1 cellular context compared by ENCODE assay signal in the genomic region with DNA sequence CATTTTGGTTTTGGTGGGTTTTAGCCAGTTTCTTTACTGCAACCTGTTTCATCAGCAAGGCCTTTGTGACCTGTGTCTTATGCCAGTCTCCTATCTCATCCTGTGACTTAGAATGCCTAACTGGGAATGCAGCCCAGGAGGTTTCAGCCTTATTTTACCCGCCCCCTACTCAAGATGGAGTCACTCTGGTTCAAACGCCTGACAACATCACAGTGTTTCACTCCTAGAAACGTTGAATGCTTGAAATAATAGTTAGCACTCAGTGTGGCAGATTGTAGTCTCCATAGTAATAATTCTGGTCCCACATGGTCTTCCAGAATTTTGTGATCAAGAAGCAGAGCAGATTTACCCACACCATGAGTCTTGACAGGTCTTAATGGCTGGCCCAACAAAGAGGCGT.
TF ChIP-seq lines count a peak whose summit lies in the region.

No MANE protein-coding gene starts in this region.

TF ChIP-seq in K562, 482 proteins besides CTCF, POLR2A, EP300 and RAD21 (continued from another document and continues in another):
- TF ChIP-seq, protein P1, sequence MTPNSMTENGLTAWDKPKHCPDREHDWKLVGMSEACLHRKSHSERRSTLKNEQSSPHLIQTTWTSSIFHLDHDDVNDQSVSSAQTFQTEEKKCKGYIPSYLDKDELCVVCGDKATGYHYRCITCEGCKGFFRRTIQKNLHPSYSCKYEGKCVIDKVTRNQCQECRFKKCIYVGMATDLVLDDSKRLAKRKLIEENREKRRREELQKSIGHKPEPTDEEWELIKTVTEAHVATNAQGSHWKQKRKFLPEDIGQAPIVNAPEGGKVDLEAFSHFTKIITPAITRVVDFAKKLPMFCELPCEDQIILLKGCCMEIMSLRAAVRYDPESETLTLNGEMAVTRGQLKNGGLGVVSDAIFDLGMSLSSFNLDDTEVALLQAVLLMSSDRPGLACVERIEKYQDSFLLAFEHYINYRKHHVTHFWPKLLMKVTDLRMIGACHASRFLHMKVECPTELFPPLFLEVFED (CRISPR knock-in tag; conservative IDR thresholded peaks at IDR 0.05) = 0 out of 2 replicates have a peak, but pooled peaks have one; percentile 18
- TF ChIP-seq NR4A1 (CRISPR knock-in tag; IDR thresholded peaks at IDR 0.05) (no peak), NR4A1 (tag; IDR thresholded peaks at IDR 0.05) (peak; percentile 91), HNRNPL (IDR thresholded peaks at IDR 0.05; ENCODE audit: low read depth, low read length) (no peak), SP2 (IDR thresholded peaks at IDR 0.05; ENCODE audit: extremely low read depth, low read depth, low read length, poor library complexity, severe bottlenecking) (no peak), ATF1 (CRISPR knock-in tag; IDR thresholded peaks at IDR 0.05) (no peak), ATF1 (tag; IDR thresholded peaks at IDR 0.05) (no peak), ZNF561 (CRISPR knock-in tag; conservative IDR thresholded peaks at IDR 0.05) (no peak), GTF2A2 (tag; IDR thresholded peaks at IDR 0.05) (peak; percentile 87), GATA2 (CRISPR knock-in tag; IDR thresholded peaks at IDR 0.05) (no peak), NR1H2 (CRISPR knock-in tag; IDR thresholded peaks at IDR 0.05) (no peak), LARP7 (IDR thresholded peaks at IDR 0.05) (no peak), ZZZ3 (IDR thresholded peaks at IDR 0.05) (no peak), ILK (tag; IDR thresholded peaks at IDR 0.05; ENCODE audit: borderline replicate concordance, low read depth) (peak; percentile 74; the same call in 1 of the 2 replicates), SREBF2 (CRISPR knock-in tag; IDR thresholded peaks at IDR 0.05) (no peak), ZBTB17 (CRISPR knock-in tag; IDR thresholded peaks at IDR 0.05) (peak; percentile 26; the same call in 1 of the 2 replicates), KLF13 (tag; IDR thresholded peaks at IDR 0.05; ENCODE audit: borderline replicate concordance, low read depth) (no peak), ZC3H11A (IDR thresholded peaks at IDR 0.05; ENCODE audit: low read depth, low read length) (no peak), RFX7 (CRISPR knock-in tag; IDR thresholded peaks at IDR 0.05) (no peak), ZNF77 (CRISPR knock-in tag; IDR thresholded peaks at IDR 0.05) (no peak), DIDO1 (tag; IDR thresholded peaks at IDR 0.05; ENCODE audit: low read depth) (no peak), BRCA1 (IDR thresholded peaks at IDR 0.05) (no peak), BRCA1 (CRISPR knock-in tag; IDR thresholded peaks at IDR 0.05) (no peak)
- TF ChIP-seq, protein P2, sequence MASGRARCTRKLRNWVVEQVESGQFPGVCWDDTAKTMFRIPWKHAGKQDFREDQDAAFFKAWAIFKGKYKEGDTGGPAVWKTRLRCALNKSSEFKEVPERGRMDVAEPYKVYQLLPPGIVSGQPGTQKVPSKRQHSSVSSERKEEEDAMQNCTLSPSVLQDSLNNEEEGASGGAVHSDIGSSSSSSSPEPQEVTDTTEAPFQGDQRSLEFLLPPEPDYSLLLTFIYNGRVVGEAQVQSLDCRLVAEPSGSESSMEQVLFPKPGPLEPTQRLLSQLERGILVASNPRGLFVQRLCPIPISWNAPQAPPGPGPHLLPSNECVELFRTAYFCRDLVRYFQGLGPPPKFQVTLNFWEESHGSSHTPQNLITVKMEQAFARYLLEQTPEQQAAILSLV (tag; IDR thresholded peaks at IDR 0.05) = 0 out of 2 replicates have a peak, but pooled peaks have one; percentile 36
- TF ChIP-seq, protein P3, sequence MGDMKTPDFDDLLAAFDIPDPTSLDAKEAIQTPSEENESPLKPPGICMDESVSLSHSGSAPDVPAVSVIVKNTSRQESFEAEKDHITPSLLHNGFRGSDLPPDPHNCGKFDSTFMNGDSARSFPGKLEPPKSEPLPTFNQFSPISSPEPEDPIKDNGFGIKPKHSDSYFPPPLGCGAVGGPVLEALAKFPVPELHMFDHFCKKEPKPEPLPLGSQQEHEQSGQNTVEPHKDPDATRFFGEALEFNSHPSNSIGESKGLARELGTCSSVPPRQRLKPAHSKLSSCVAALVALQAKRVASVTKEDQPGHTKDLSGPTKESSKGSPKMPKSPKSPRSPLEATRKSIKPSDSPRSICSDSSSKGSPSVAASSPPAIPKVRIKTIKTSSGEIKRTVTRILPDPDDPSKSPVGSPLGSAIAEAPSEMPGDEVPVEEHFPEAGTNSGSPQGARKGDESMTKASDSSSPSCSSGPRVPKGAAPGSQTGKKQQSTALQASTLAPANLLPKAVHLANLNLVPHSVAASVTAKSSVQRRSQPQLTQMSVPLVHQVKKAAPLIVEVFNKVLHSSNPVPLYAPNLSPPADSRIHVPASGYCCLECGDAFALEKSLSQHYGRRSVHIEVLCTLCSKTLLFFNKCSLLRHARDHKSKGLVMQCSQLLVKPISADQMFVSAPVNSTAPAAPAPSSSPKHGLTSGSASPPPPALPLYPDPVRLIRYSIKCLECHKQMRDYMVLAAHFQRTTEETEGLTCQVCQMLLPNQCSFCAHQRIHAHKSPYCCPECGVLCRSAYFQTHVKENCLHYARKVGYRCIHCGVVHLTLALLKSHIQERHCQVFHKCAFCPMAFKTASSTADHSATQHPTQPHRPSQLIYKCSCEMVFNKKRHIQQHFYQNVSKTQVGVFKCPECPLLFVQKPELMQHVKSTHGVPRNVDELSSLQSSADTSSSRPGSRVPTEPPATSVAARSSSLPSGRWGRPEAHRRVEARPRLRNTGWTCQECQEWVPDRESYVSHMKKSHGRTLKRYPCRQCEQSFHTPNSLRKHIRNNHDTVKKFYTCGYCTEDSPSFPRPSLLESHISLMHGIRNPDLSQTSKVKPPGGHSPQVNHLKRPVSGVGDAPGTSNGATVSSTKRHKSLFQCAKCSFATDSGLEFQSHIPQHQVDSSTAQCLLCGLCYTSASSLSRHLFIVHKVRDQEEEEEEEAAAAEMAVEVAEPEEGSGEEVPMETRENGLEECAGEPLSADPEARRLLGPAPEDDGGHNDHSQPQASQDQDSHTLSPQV (IDR thresholded peaks at IDR 0.05) = peak; percentile 88
- TF ChIP-seq, protein P4, sequence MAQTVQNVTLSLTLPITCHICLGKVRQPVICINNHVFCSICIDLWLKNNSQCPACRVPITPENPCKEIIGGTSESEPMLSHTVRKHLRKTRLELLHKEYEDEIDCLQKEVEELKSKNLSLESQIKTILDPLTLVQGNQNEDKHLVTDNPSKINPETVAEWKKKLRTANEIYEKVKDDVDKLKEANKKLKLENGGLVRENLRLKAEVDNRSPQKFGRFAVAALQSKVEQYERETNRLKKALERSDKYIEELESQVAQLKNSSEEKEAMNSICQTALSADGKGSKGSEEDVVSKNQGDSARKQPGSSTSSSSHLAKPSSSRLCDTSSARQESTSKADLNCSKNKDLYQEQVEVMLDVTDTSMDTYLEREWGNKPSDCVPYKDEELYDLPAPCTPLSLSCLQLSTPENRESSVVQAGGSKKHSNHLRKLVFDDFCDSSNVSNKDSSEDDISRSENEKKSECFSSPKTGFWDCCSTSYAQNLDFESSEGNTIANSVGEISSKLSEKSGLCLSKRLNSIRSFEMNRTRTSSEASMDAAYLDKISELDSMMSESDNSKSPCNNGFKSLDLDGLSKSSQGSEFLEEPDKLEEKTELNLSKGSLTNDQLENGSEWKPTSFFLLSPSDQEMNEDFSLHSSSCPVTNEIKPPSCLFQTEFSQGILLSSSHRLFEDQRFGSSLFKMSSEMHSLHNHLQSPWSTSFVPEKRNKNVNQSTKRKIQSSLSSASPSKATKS (CRISPR knock-in tag; IDR thresholded peaks at IDR 0.05) = no peak
- TF ChIP-seq, protein P5, sequence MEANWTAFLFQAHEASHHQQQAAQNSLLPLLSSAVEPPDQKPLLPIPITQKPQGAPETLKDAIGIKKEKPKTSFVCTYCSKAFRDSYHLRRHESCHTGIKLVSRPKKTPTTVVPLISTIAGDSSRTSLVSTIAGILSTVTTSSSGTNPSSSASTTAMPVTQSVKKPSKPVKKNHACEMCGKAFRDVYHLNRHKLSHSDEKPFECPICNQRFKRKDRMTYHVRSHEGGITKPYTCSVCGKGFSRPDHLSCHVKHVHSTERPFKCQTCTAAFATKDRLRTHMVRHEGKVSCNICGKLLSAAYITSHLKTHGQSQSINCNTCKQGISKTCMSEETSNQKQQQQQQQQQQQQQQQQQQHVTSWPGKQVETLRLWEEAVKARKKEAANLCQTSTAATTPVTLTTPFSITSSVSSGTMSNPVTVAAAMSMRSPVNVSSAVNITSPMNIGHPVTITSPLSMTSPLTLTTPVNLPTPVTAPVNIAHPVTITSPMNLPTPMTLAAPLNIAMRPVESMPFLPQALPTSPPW (CRISPR knock-in tag; IDR thresholded peaks at IDR 0.05) = no peak
- TF ChIP-seq, protein P6, sequence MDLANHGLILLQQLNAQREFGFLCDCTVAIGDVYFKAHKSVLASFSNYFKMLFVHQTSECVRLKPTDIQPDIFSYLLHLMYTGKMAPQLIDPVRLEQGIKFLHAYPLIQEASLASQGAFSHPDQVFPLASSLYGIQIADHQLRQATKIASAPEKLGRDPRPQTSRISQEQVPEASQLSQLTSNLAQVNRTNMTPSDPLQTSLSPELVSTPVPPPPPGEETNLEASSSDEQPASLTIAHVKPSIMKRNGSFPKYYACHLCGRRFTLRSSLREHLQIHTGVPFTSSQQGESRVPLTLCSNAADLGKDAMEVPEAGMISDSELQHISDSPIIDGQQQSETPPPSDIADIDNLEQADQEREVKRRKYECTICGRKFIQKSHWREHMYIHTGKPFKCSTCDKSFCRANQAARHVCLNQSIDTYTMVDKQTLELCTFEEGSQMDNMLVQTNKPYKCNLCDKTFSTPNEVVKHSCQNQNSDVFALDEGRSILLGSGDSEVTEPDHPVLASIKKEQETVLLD (IDR thresholded peaks at IDR 0.05) = no peak
- TF ChIP-seq, protein P7, sequence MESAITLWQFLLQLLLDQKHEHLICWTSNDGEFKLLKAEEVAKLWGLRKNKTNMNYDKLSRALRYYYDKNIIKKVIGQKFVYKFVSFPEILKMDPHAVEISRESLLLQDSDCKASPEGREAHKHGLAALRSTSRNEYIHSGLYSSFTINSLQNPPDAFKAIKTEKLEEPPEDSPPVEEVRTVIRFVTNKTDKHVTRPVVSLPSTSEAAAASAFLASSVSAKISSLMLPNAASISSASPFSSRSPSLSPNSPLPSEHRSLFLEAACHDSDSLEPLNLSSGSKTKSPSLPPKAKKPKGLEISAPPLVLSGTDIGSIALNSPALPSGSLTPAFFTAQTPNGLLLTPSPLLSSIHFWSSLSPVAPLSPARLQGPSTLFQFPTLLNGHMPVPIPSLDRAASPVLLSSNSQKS (CRISPR knock-in tag; IDR thresholded peaks at IDR 0.05) = no peak
- TF ChIP-seq, protein P8, sequence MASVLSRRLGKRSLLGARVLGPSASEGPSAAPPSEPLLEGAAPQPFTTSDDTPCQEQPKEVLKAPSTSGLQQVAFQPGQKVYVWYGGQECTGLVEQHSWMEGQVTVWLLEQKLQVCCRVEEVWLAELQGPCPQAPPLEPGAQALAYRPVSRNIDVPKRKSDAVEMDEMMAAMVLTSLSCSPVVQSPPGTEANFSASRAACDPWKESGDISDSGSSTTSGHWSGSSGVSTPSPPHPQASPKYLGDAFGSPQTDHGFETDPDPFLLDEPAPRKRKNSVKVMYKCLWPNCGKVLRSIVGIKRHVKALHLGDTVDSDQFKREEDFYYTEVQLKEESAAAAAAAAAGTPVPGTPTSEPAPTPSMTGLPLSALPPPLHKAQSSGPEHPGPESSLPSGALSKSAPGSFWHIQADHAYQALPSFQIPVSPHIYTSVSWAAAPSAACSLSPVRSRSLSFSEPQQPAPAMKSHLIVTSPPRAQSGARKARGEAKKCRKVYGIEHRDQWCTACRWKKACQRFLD (CRISPR knock-in tag; IDR thresholded peaks at IDR 0.05) = peak; percentile 84
- TF ChIP-seq, protein P9, sequence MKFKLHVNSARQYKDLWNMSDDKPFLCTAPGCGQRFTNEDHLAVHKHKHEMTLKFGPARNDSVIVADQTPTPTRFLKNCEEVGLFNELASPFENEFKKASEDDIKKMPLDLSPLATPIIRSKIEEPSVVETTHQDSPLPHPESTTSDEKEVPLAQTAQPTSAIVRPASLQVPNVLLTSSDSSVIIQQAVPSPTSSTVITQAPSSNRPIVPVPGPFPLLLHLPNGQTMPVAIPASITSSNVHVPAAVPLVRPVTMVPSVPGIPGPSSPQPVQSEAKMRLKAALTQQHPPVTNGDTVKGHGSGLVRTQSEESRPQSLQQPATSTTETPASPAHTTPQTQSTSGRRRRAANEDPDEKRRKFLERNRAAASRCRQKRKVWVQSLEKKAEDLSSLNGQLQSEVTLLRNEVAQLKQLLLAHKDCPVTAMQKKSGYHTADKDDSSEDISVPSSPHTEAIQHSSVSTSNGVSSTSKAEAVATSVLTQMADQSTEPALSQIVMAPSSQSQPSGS (CRISPR knock-in tag; IDR thresholded peaks at IDR 0.05) = no peak
- TF ChIP-seq, protein P10, sequence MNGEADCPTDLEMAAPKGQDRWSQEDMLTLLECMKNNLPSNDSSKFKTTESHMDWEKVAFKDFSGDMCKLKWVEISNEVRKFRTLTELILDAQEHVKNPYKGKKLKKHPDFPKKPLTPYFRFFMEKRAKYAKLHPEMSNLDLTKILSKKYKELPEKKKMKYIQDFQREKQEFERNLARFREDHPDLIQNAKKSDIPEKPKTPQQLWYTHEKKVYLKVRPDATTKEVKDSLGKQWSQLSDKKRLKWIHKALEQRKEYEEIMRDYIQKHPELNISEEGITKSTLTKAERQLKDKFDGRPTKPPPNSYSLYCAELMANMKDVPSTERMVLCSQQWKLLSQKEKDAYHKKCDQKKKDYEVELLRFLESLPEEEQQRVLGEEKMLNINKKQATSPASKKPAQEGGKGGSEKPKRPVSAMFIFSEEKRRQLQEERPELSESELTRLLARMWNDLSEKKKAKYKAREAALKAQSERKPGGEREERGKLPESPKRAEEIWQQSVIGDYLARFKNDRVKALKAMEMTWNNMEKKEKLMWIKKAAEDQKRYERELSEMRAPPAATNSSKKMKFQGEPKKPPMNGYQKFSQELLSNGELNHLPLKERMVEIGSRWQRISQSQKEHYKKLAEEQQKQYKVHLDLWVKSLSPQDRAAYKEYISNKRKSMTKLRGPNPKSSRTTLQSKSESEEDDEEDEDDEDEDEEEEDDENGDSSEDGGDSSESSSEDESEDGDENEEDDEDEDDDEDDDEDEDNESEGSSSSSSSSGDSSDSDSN (IDR thresholded peaks at IDR 0.05; ENCODE audit: borderline replicate concordance in 1 of 2, low read depth in 2 of 2, low read length in 2 of 2) = no peak
- TF ChIP-seq, protein P11, sequence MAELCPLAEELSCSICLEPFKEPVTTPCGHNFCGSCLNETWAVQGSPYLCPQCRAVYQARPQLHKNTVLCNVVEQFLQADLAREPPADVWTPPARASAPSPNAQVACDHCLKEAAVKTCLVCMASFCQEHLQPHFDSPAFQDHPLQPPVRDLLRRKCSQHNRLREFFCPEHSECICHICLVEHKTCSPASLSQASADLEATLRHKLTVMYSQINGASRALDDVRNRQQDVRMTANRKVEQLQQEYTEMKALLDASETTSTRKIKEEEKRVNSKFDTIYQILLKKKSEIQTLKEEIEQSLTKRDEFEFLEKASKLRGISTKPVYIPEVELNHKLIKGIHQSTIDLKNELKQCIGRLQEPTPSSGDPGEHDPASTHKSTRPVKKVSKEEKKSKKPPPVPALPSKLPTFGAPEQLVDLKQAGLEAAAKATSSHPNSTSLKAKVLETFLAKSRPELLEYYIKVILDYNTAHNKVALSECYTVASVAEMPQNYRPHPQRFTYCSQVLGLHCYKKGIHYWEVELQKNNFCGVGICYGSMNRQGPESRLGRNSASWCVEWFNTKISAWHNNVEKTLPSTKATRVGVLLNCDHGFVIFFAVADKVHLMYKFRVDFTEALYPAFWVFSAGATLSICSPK (IDR thresholded peaks at IDR 0.05; ENCODE audit: borderline replicate concordance) = no peak
- TF ChIP-seq, protein P12, sequence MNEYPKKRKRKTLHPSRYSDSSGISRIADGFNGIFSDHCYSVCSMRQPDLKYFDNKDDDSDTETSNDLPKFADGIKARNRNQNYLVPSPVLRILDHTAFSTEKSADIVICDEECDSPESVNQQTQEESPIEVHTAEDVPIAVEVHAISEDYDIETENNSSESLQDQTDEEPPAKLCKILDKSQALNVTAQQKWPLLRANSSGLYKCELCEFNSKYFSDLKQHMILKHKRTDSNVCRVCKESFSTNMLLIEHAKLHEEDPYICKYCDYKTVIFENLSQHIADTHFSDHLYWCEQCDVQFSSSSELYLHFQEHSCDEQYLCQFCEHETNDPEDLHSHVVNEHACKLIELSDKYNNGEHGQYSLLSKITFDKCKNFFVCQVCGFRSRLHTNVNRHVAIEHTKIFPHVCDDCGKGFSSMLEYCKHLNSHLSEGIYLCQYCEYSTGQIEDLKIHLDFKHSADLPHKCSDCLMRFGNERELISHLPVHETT (CRISPR knock-in tag; conservative IDR thresholded peaks at IDR 0.05 in 1 of 2, IDR thresholded peaks at IDR 0.05 in 1 of 2) = peak in 1 of 2 experiments; percentile 44; a peak in 1 of 4 replicates
